Comparison of ENCODE assay signal across 10 cellular contexts in genomic region chr16:80719573-80719972, GRCh38.
DNase-seq lines count a peak whose midpoint lies in the region; ATAC-seq and TF ChIP-seq lines count a peak whose summit lies in the region.
"Had no signal": no experiment of that assay in that cellular context is flagged by ENCODE, and none has a peak within 500 bp of the region (broad histone marks: within the 10 kb centered on the region; RNA-seq: fewer than 3 reads in every experiment).

No MANE protein-coding gene starts in this region.

- H3K36me3 Mint-ChIP-seq in activated naive CD8-positive, alpha-beta T cell treated with anti-CD3 and anti-CD28 coated beads, Interleukin-2, amount 10 ng/mL, durations not matched to agents 7 days and 5 days, result peaks cover 2% of the 10 kb centered on the region
- H3K36me3 Mint-ChIP-seq in activated naive CD8-positive, alpha-beta T cell treated with anti-CD3 and anti-CD28 coated beads for 36 hours, result peaks cover 2% of the 10 kb centered on the region
- no peaks in the 10 kb centered on the region for H3K36me3 Mint-ChIP-seq in stimulated activated effector memory CD8-positive, alpha-beta T cell treated with anti-CD3 and anti-CD28 coated beads, Interleukin-12 subunit alpha, Interleukin-12 subunit beta, amount 100 ng/mL, for 72 hours
- H3K36me3 Mint-ChIP-seq: immature natural killer cell had no signal

- H3K9me3 Mint-ChIP-seq in activated naive CD8-positive, alpha-beta T cell treated with anti-CD3 and anti-CD28 coated beads, Interleukin-2, amount 10 ng/mL, durations not matched to agents 7 days and 5 days, result peaks cover 13% of the 10 kb centered on the region
- peaks cover 3% of the 10 kb centered on the region for H3K9me3 Mint-ChIP-seq in activated naive CD8-positive, alpha-beta T cell treated with anti-CD3 and anti-CD28 coated beads for 36 hours
- H3K9me3 Mint-ChIP-seq in stimulated activated effector memory CD8-positive, alpha-beta T cell treated with anti-CD3 and anti-CD28 coated beads, Interleukin-12 subunit alpha, Interleukin-12 subunit beta, amount 100 ng/mL, for 72 hours, result peaks cover 5% of the 10 kb centered on the region

- H3K36me3 ChIP-seq in uterus, result no peaks in the 10 kb centered on the region

- H3K9me3 ChIP-seq in uterus, result no peaks in the 10 kb centered on the region

- TF ChIP-seq POLR2A in uterus (IDR thresholded peaks at IDR 0.05), result no peak

- ATAC-seq in activated naive CD8-positive, alpha-beta T cell treated with anti-CD3 and anti-CD28 coated beads, Interleukin-2, amount 10 ng/mL, durations not matched to agents 7 days and 5 days (ENCODE audit: low read depth), result peak; percentile 99
- ATAC-seq in GM21576 (IDR thresholded peaks at IDR 0.05; ENCODE audit: unreplicated experiment) (peak; percentile 43), GM21390 (IDR thresholded peaks at IDR 0.05; ENCODE audit: unreplicated experiment) (no peak)
- ATAC-seq in stimulated activated effector memory CD8-positive, alpha-beta T cell treated with anti-CD3 and anti-CD28 coated beads, Interleukin-12 subunit alpha, Interleukin-12 subunit beta, amount 100 ng/mL, for 72 hours, result peak; percentile 84

- peak; percentile 34 for DNase-seq in activated naive CD8-positive, alpha-beta T cell treated with anti-CD3 and anti-CD28 coated beads, Interleukin-2, amount 10 ng/mL, durations not matched to agents 7 days and 5 days
- no peak for DNase-seq in activated naive CD8-positive, alpha-beta T cell treated with anti-CD3 and anti-CD28 coated beads for 36 hours
- DNase-seq in activated CD4-positive, alpha-beta T cell treated with anti-CD3 and anti-CD28 coated beads, Interleukin-2, amount 50 U/mL, for 1 hour, result peak; percentile 2
- DNase-seq in stimulated activated effector memory CD8-positive, alpha-beta T cell treated with anti-CD3 and anti-CD28 coated beads, Interleukin-12 subunit alpha, Interleukin-12 subunit beta, amount 100 ng/mL, for 72 hours (ENCODE audit: low spot score in 2 of 2), result peak in 1 of 2 donors; percentile 64
- DNase-seq in uterus, result no peak
- no peak for DNase-seq in COR-L47 (lab: John Stamatoyannopoulos, UW)
- DNase-seq: amygdala had no signal

- peak overlapping the region; percentile 65 for H3K27ac Mint-ChIP-seq in activated naive CD8-positive, alpha-beta T cell treated with anti-CD3 and anti-CD28 coated beads, Interleukin-2, amount 10 ng/mL, durations not matched to agents 7 days and 5 days
- H3K27ac Mint-ChIP-seq in activated naive CD8-positive, alpha-beta T cell treated with anti-CD3 and anti-CD28 coated beads for 36 hours, result no peak overlapping the region
- H3K27ac Mint-ChIP-seq in stimulated activated effector memory CD8-positive, alpha-beta T cell treated with anti-CD3 and anti-CD28 coated beads, Interleukin-12 subunit alpha, Interleukin-12 subunit beta, amount 100 ng/mL, for 72 hours, result peak overlapping the region; percentile 66
- H3K27ac Mint-ChIP-seq: immature natural killer cell had no signal

- no peak overlapping the region for H3K4me3 ChIP-seq in uterus

- POLR2A ChIA-PET in activated naive CD8-positive, alpha-beta T cell treated with anti-CD3 and anti-CD28 coated beads, Interleukin-2, amount 10 ng/mL, durations not matched to agents 7 days and 5 days (lab: Charles Lee), result no interaction called here

- intact Hi-C loops in uterus (cut with DNase I; ENCODE audit: low total_unique reads), result no loop called here

- peaks cover 7% of the 10 kb centered on the region for H3K4me1 Mint-ChIP-seq in activated naive CD8-positive, alpha-beta T cell treated with anti-CD3 and anti-CD28 coated beads, Interleukin-2, amount 10 ng/mL, durations not matched to agents 7 days and 5 days
- peaks cover 3% of the 10 kb centered on the region for H3K4me1 Mint-ChIP-seq in activated naive CD8-positive, alpha-beta T cell treated with anti-CD3 and anti-CD28 coated beads for 36 hours
- H3K4me1 Mint-ChIP-seq in stimulated activated effector memory CD8-positive, alpha-beta T cell treated with anti-CD3 and anti-CD28 coated beads, Interleukin-12 subunit alpha, Interleukin-12 subunit beta, amount 100 ng/mL, for 72 hours, result peaks cover 21% of the 10 kb centered on the region
- H3K4me1 Mint-ChIP-seq: immature natural killer cell had no signal

- TF ChIP-seq CTCF in uterus (IDR thresholded peaks at IDR 0.05), result no peak

- no peaks in the 10 kb centered on the region for H3K4me1 ChIP-seq in uterus

- no peaks in the 10 kb centered on the region for H3K27me3 Mint-ChIP-seq in activated naive CD8-positive, alpha-beta T cell treated with anti-CD3 and anti-CD28 coated beads, Interleukin-2, amount 10 ng/mL, durations not matched to agents 7 days and 5 days
- H3K27me3 Mint-ChIP-seq in activated naive CD8-positive, alpha-beta T cell treated with anti-CD3 and anti-CD28 coated beads for 36 hours, result no peaks in the 10 kb centered on the region

- H3K27me3 ChIP-seq in uterus, result no peaks in the 10 kb centered on the region

- no peak overlapping the region for H3K27ac ChIP-seq in uterus

- no peak overlapping the region for H3K4me3 Mint-ChIP-seq in activated naive CD8-positive, alpha-beta T cell treated with anti-CD3 and anti-CD28 coated beads, Interleukin-2, amount 10 ng/mL, durations not matched to agents 7 days and 5 days
- H3K4me3 Mint-ChIP-seq in activated naive CD8-positive, alpha-beta T cell treated with anti-CD3 and anti-CD28 coated beads for 36 hours, result no peak overlapping the region
- peak overlapping the region; percentile 12 for H3K4me3 Mint-ChIP-seq in stimulated activated effector memory CD8-positive, alpha-beta T cell treated with anti-CD3 and anti-CD28 coated beads, Interleukin-12 subunit alpha, Interleukin-12 subunit beta, amount 100 ng/mL, for 72 hours
- H3K4me3 Mint-ChIP-seq: immature natural killer cell had no signal

Comparison
In these comparisons a context has a peak if more than half of its experiments do, and no peak if none do; other contexts are left out.
1. DNase-seq: peak in activated naive CD8-positive, alpha-beta T cell treated with anti-CD3 and anti-CD28 coated beads, Interleukin-2, amount 10 ng/mL, durations not matched to agents 7 days and 5 days (single experiment) and activated CD4-positive, alpha-beta T cell treated with anti-CD3 and anti-CD28 coated beads, Interleukin-2, amount 50 U/mL, for 1 hour (single experiment); none in activated naive CD8-positive, alpha-beta T cell treated with anti-CD3 and anti-CD28 coated beads for 36 hours (single experiment), uterus (0 of 2) and COR-L47 (single experiment).